1 cellular context compared by ENCODE assay signal in genomic region chr14:53956427-53957201, GRCh38.
A peak's percentile ranks its signal among the peaks of the same experiment; 100 is the strongest.
TF ChIP-seq lines count a peak whose summit lies in the region.

BMP4 (minus strand) TSS chr14:53956825; CDS start chr14:53952222, 4,603 bp downstream.

TF ChIP-seq in HepG2, 621 proteins besides CTCF, POLR2A, EP300 and RAD21 (continued from another document and continues in another):
- TF ChIP-seq ZHX2 (IDR thresholded peaks at IDR 0.05; ENCODE audit: low read depth) (no peak), ZHX2 (CRISPR knock-in tag; IDR thresholded peaks at IDR 0.05; ENCODE audit: borderline replicate concordance) (peak; percentile 75; the same call in 1 of the 2 replicates), PHF5A (CRISPR knock-in tag; IDR thresholded peaks at IDR 0.05; ENCODE audit: low read depth, unreplicated experiment) (no peak), ZNF772 (CRISPR knock-in tag; IDR thresholded peaks at IDR 0.05) (peak; percentile 76; the same call in 1 of the 2 replicates), ZNF646 (CRISPR knock-in tag; IDR thresholded peaks at IDR 0.05) (0 out of 2 replicates have a peak, but pooled peaks have one; percentile 37), XBP1 (CRISPR knock-in tag; IDR thresholded peaks at IDR 0.05) (no peak), MYNN (CRISPR knock-in tag; IDR thresholded peaks at IDR 0.05; ENCODE audit: low read depth) (no peak), ZNF556 (CRISPR knock-in tag; IDR thresholded peaks at IDR 0.05; ENCODE audit: borderline replicate concordance) (0 out of 2 replicates have a peak, but pooled peaks have one; percentile 11), ZNF597 (CRISPR knock-in tag; IDR thresholded peaks at IDR 0.05) (no peak), ZNF552 (CRISPR knock-in tag; IDR thresholded peaks at IDR 0.05; ENCODE audit: borderline replicate concordance) (no peak), KAT8 (CRISPR knock-in tag; IDR thresholded peaks at IDR 0.05) (peak; percentile 36; the same call in 1 of the 2 replicates), ZNF263 (CRISPR knock-in tag; IDR thresholded peaks at IDR 0.05) (peak; percentile 91), ZNF558 (CRISPR knock-in tag; IDR thresholded peaks at IDR 0.05; ENCODE audit: borderline replicate concordance) (peak; percentile 97; the same call in 1 of the 2 replicates), ZNF34 (CRISPR knock-in tag; IDR thresholded peaks at IDR 0.05; ENCODE audit: borderline replicate concordance) (no peak), ZNF280D (CRISPR knock-in tag; IDR thresholded peaks at IDR 0.05) (peak; percentile 73; the same call in 1 of the 2 replicates), MTF2 (CRISPR knock-in tag; IDR thresholded peaks at IDR 0.05; ENCODE audit: borderline replicate concordance) (no peak), ZBTB1 (CRISPR knock-in tag; IDR thresholded peaks at IDR 0.05; ENCODE audit: borderline replicate concordance) (no peak), PRDM15 (CRISPR knock-in tag; IDR thresholded peaks at IDR 0.05) (peak; percentile 64; the same call in 1 of the 2 replicates), ZBTB25 (CRISPR knock-in tag; IDR thresholded peaks at IDR 0.05) (no peak), FOXP1 (IDR thresholded peaks at IDR 0.05) (no peak), FOXP1 (CRISPR knock-in tag; IDR thresholded peaks at IDR 0.05) (0 out of 2 replicates have a peak, but pooled peaks have one; percentile 29), ZHX1 (CRISPR knock-in tag; IDR thresholded peaks at IDR 0.05; ENCODE audit: low read depth) (no peak), PAWR (CRISPR knock-in tag; IDR thresholded peaks at IDR 0.05; ENCODE audit: borderline replicate concordance) (no peak), SAP130 (CRISPR knock-in tag; IDR thresholded peaks at IDR 0.05; ENCODE audit: low read depth) (peak; percentile 84), TAF1 (CRISPR knock-in tag; IDR thresholded peaks at IDR 0.05) (peak; percentile 94), TBX2 (CRISPR knock-in tag; IDR thresholded peaks at IDR 0.05; ENCODE audit: borderline replicate concordance) (peak; percentile 64), SMAD3 (CRISPR knock-in tag; IDR thresholded peaks at IDR 0.05) (no peak), TSC22D2 (CRISPR knock-in tag; IDR thresholded peaks at IDR 0.05; ENCODE audit: borderline replicate concordance) (no peak), ZMYM3 (CRISPR knock-in tag; IDR thresholded peaks at IDR 0.05) (peak; percentile 22; the same call in 1 of the 2 replicates), NCOA2 (CRISPR knock-in tag; IDR thresholded peaks at IDR 0.05) (0 out of 2 replicates have a peak, but pooled peaks have one; percentile 18), ATF7-NPFF (CRISPR knock-in tag; IDR thresholded peaks at IDR 0.05; ENCODE audit: low read depth) (peak; percentile 83; the same call in 1 of the 2 replicates)
